In genomic region chr20:35597186-35597585, GRCh38 we compare ENCODE assay signal across 29 cellular contexts. TPM values are rescaled to one million over a fixed set of nuclear protein-coding genes. Genes with fewer than 3 reads are reported as not detected.
"Had no signal": no experiment of that assay in that cellular context is flagged by ENCODE, and none has a peak within 500 bp of the region (broad histone marks: within the 10 kb centered on the region; RNA-seq: fewer than 3 reads in every experiment).

No MANE protein-coding gene starts in this region.

- H3K9me3 ChIP-seq: esophagus muscularis mucosa, gastroesophageal sphincter, heart left ventricle, left lung, prostate gland, right atrium auricular region, sigmoid colon, stomach, thyroid gland, vagina had no signal

- DNase-seq: effector CD8-positive, alpha-beta T cell; foreskin keratinocyte; heart left ventricle; hippocampal formation; left cardiac atrium; mammary epithelial cell; mesendoderm; midbrain; naive thymus-derived CD4-positive, alpha-beta T cell; nucleus accumbens; sigmoid colon; stimulated activated CD4-positive, alpha-beta T cell treated with anti-CD3 and anti-CD28 coated beads, Interleukin-2, amount 100 ng/mL, for 24 hours; stimulated activated CD4-positive, alpha-beta T cell treated with anti-CD3 and anti-CD28 coated beads, Interleukin-4, amount 100 ng/mL, for 24 hours; stimulated activated naive CD4-positive, alpha-beta T cell treated with Interleukin-2 at 50 U/mL for 16 hours; stomach; thyroid gland; trophoblast cell had no signal

- H3K27ac Mint-ChIP-seq: dendritic cell treated with granulocyte-macrophage colony-stimulating factor and Interleukin-4, amounts not matched to agents 40 ng/mL and 50 ng/mL, for 4 days; nephron; neural progenitor cell; stimulated activated effector memory CD8-positive, alpha-beta T cell treated with anti-CD3 and anti-CD28 coated beads, Interleukin-12 subunit alpha, Interleukin-12 subunit beta, amount 100 ng/mL, for 72 hours had no signal

- H3K27ac ChIP-seq: esophagus muscularis mucosa, foreskin keratinocyte, gastroesophageal sphincter, heart left ventricle, left lung, neural progenitor cell, prostate gland, right atrium auricular region, sigmoid colon, stomach, thyroid gland, vagina had no signal

- H2AFZ ChIP-seq: neural progenitor cell had no signal

- H3K4me1 Mint-ChIP-seq: nephron had no signal

- H3K27me3 ChIP-seq: right atrium auricular region, thyroid gland, vagina had no signal

- H3K4me3 Mint-ChIP-seq: dendritic cell treated with granulocyte-macrophage colony-stimulating factor and Interleukin-4, amounts not matched to agents 40 ng/mL and 50 ng/mL, for 4 days; naive thymus-derived CD4-positive, alpha-beta T cell; nephron; neural progenitor cell; stimulated activated effector memory CD8-positive, alpha-beta T cell treated with anti-CD3 and anti-CD28 coated beads, Interleukin-12 subunit alpha, Interleukin-12 subunit beta, amount 100 ng/mL, for 72 hours had no signal

- FAIRE-seq: endothelial cell of umbilical vein, islet of Langerhans had no signal

- ATAC-seq: foreskin keratinocyte; gastroesophageal sphincter; heart left ventricle; left cardiac atrium; left lung; naive thymus-derived CD4-positive, alpha-beta T cell; stimulated activated effector memory CD8-positive, alpha-beta T cell treated with anti-CD3 and anti-CD28 coated beads, Interleukin-12 subunit alpha, Interleukin-12 subunit beta, amount 100 ng/mL, for 72 hours had no signal

- H3K4me3 ChIP-seq: esophagus muscularis mucosa, gastroesophageal sphincter, heart left ventricle, left lung, neural progenitor cell, prostate gland, right atrium auricular region, sigmoid colon, stomach, thyroid gland, vagina had no signal

- H3K9ac ChIP-seq: neural progenitor cell had no signal

- H3K36me3 ChIP-seq: esophagus muscularis mucosa, gastroesophageal sphincter, heart left ventricle, left lung, neural progenitor cell, prostate gland, right atrium auricular region, sigmoid colon, thyroid gland, vagina had no signal

- H3K4me1 ChIP-seq: foreskin keratinocyte, prostate gland had no signal

- H3K9me3 Mint-ChIP-seq: dendritic cell treated with granulocyte-macrophage colony-stimulating factor and Interleukin-4, amounts not matched to agents 40 ng/mL and 50 ng/mL, for 4 days; naive thymus-derived CD4-positive, alpha-beta T cell; nephron; neural progenitor cell; stimulated activated effector memory CD8-positive, alpha-beta T cell treated with anti-CD3 and anti-CD28 coated beads, Interleukin-12 subunit alpha, Interleukin-12 subunit beta, amount 100 ng/mL, for 72 hours had no signal

- H3K4me2 ChIP-seq: neural progenitor cell had no signal

- H3K36me3 Mint-ChIP-seq: naive thymus-derived CD4-positive, alpha-beta T cell; neural progenitor cell; stimulated activated effector memory CD8-positive, alpha-beta T cell treated with anti-CD3 and anti-CD28 coated beads, Interleukin-12 subunit alpha, Interleukin-12 subunit beta, amount 100 ng/mL, for 72 hours had no signal

RNA-seq across cellular contexts. Expression of gene SPAG4, which starts 18.4 kb away (rescaled TPM):
- polyA plus RNA-seq: naive thymus-derived CD4-positive, alpha-beta T cell had no signal
